ENCODE assay signal across 7 cellular contexts in genomic region chr4:17442477-17442876, GRCh38.
DNase-seq lines count a peak whose midpoint lies in the region; FAIRE-seq and TF ChIP-seq lines count a peak whose summit lies in the region.
"Not testable (repeated sequence)": the region's sequence is repeated elsewhere in the genome, so short reads cannot be mapped to it uniquely, and the experiment has no call there.

No MANE protein-coding gene starts in this region.

- not testable (repeated sequence) for H3K4me1 Mint-ChIP-seq in endodermal cell

- peak overlapping the region; percentile 25 for H3K27ac ChIP-seq in endodermal cell (ENCODE audit: low read depth, low read length)

- H3K4me3 Mint-ChIP-seq in endodermal cell = not testable (repeated sequence)

- H3K4me1 ChIP-seq in endodermal cell (ENCODE audit: control insufficient read depth, insufficient read depth, low read length) = not testable (repeated sequence)

- DNase-seq in AG10803 (ENCODE audit: low read depth) (peak; percentile 50), M059J (ENCODE audit: low read depth) (peak; percentile 42), astrocyte of the cerebellum (ENCODE audit: low read depth) (peak; percentile 29), bronchial epithelial cell (ENCODE audit: low read depth) (peak; percentile 22), fibroblast of gingiva (ENCODE audit: low read depth) (peak; percentile 33), fibroblast of the aortic adventitia (ENCODE audit: low read depth) (peak; percentile 19)
- not testable (repeated sequence) for DNase-seq in endodermal cell

- not testable (repeated sequence) for H3K36me3 ChIP-seq in bronchial epithelial cell (ENCODE audit: control insufficient read depth, insufficient read depth, low read length); endodermal cell (ENCODE audit: control insufficient read depth, insufficient read depth, low read length)

- not testable (repeated sequence) for H3K4me3 ChIP-seq in AG10803 (ENCODE audit: low read length); astrocyte of the cerebellum (ENCODE audit: low read depth, low read length); bronchial epithelial cell (ENCODE audit: low read depth, low read length); endodermal cell (ENCODE audit: low read length); fibroblast of the aortic adventitia (ENCODE audit: low read depth, low read length)

- H3K27me3 Mint-ChIP-seq in endodermal cell (ENCODE audit: insufficient read depth) = peaks cover 11% of the 10 kb centered on the region

- in situ Hi-C loops in astrocyte of the cerebellum (cut with HindIII; ENCODE audit: low sequenced_read_pairs) = not testable (repeated sequence)

- FAIRE-seq in bronchial epithelial cell (lab: Jason Lieb, UNC) = not testable (repeated sequence)

- H3K9me3 Mint-ChIP-seq in endodermal cell = peaks cover 15% of the 10 kb centered on the region

- H3K9me3 ChIP-seq in endodermal cell (ENCODE audit: control insufficient read depth, low read length) = not testable (repeated sequence)

- 88 to 100% methylated on average over 1 of the region's 1 CpG for WGBS in endodermal cell (ENCODE audit: insufficient coverage in 1 of 2, insufficient read length in 1 of 2), 2 experiments

- not testable (repeated sequence) for H3K9ac ChIP-seq in endodermal cell (ENCODE audit: extremely low read depth, low read length, poor library complexity, severe bottlenecking)

- H3K27me3 ChIP-seq in bronchial epithelial cell (ENCODE audit: control insufficient read depth, insufficient read depth, low read length); endodermal cell (ENCODE audit: control insufficient read depth, insufficient read depth, low read length, poor library complexity, severe bottlenecking): not testable (repeated sequence)

- not testable (repeated sequence) for H3K27ac Mint-ChIP-seq in endodermal cell

- not testable (repeated sequence) for TF ChIP-seq CTCF in AG10803 (conservative IDR thresholded peaks at IDR 0.05; ENCODE audit: low read length); astrocyte of the cerebellum (IDR thresholded peaks at IDR 0.05; ENCODE audit: low read depth, low read length, missing control alignments); bronchial epithelial cell (IDR thresholded peaks at IDR 0.05; ENCODE audit: insufficient read depth, low read length, severe bottlenecking); endodermal cell (conservative IDR thresholded peaks at IDR 0.05); fibroblast of the aortic adventitia (IDR thresholded peaks at IDR 0.05; ENCODE audit: insufficient read depth, low read length)

- H3K36me3 Mint-ChIP-seq in endodermal cell (ENCODE audit: low read depth) = not testable (repeated sequence)
